In genomic region chr6:134080171-134080795, GRCh38 we compare ENCODE assay signal across 8 cellular contexts. TPM values are rescaled to one million over a fixed set of nuclear protein-coding genes. Genes with fewer than 3 reads are reported as not detected.
DNase-seq lines count a peak whose midpoint lies in the region; ATAC-seq and TF ChIP-seq lines count a peak whose summit lies in the region.

No MANE protein-coding gene starts in this region.

- no peaks in the 10 kb centered on the region for H3K27me3 ChIP-seq in prostate gland (replicated peaks; ENCODE audit: insufficient read depth)
- no peaks in the 10 kb centered on the region for H3K27me3 ChIP-seq in aorta (ENCODE audit: control insufficient read depth in 1 of 2, insufficient read depth in 2 of 2, low read length in 1 of 2)

- H3K9me3 ChIP-seq in prostate gland (no peaks in the 10 kb centered on the region), aorta (ENCODE audit: control insufficient read depth, low read length) (no peaks in the 10 kb centered on the region)

- no peak for TF ChIP-seq CTCF in coronary artery (IDR thresholded peaks at IDR 0.05)
- no peak for TF ChIP-seq CTCF in prostate gland (IDR thresholded peaks at IDR 0.05)

- no peak overlapping the region for H3K4me3 ChIP-seq in coronary artery
- H3K4me3 ChIP-seq in prostate gland: no peak overlapping the region
- H3K4me3 ChIP-seq in aorta (ENCODE audit: low read length in 2 of 2): no peak overlapping the region

- H3K4me1 ChIP-seq in prostate gland (replicated peaks) (no peaks in the 10 kb centered on the region), aorta (ENCODE audit: control insufficient read depth in 1 of 2, insufficient read depth in 2 of 2, low read length in 2 of 2) (no peaks in the 10 kb centered on the region)

- H3K36me3 ChIP-seq in prostate gland (no peaks in the 10 kb centered on the region), aorta (ENCODE audit: control insufficient read depth in 1 of 2, insufficient read depth in 2 of 2, low read length in 1 of 2) (no peaks in the 10 kb centered on the region)

- peak; percentile 67 for ATAC-seq in GM18867 (IDR thresholded peaks at IDR 0.05; ENCODE audit: unreplicated experiment)
- peak; percentile 70 for ATAC-seq in HG02571 (IDR thresholded peaks at IDR 0.05; ENCODE audit: unreplicated experiment)
- no peak for ATAC-seq in aorta (ENCODE audit: low FRiP score)

- DNase-seq in NCI-H226 (peak; percentile 94), kidney glomerular epithelial cell (lab: John Stamatoyannopoulos, UW) (peak; percentile 28), coronary artery (ENCODE audit: low spot score) (no peak), prostate gland (ENCODE audit: low spot score) (no peak), aorta (no peak), SK-N-DZ (ENCODE audit: low spot score) (no peak)

- H3K27ac ChIP-seq in coronary artery (no peak overlapping the region), prostate gland (no peak overlapping the region), aorta (ENCODE audit: low read depth in 1 of 2, low read length in 2 of 2) (no peak overlapping the region)

- 79% methylated on average over 5 of the region's 5 CpGs for WGBS in prostate gland
- WGBS in aorta, 2 donors: 78 to 83% methylated on average over 5 of the region's 5 CpGs

- no peak for TF ChIP-seq POLR2A in prostate gland (IDR thresholded peaks at IDR 0.05)

- intact Hi-C loops in prostate gland (cut with DNase I): no loop called here
- intact Hi-C loops in aorta (cut with DNase I): no loop called here

RNA-seq across cellular contexts. Expression of gene SLC2A12, which starts 27.9 kb away (rescaled TPM):
- total RNA-seq in prostate gland (10 to 100 TPM; 15.2 to 49.0 TPM), aorta (1 to 10 TPM; 3.0 to 5.0 TPM)
- 1 to 10 TPM; 1.8 to 3.2 TPM for polyA plus RNA-seq in aorta
- 1.5 and 2.0 TPM in 2 replicates for polyA plus RNA-seq in SK-N-DZ (2014; cell fraction: cytosol; rRNA removed)
- 0.86 and 1.0 TPM in 2 replicates for polyA plus RNA-seq in SK-N-DZ (2014; cell fraction: nucleus; rRNA removed)

Comparison
In these comparisons a context has a peak if more than half of its experiments do, and no peak if none do; other contexts are left out.
1. DNase-seq: peak in NCI-H226 (single experiment) and kidney glomerular epithelial cell (single experiment); none in coronary artery (single experiment), prostate gland (single experiment), aorta (0 of 2) and SK-N-DZ (single experiment).